In genomic region chr18:66226782-66227181, GRCh38 we compare ENCODE assay signal across 15 cellular contexts.
"Had no signal": no experiment of that assay in that cellular context is flagged by ENCODE, and none has a peak within 500 bp of the region (broad histone marks: within the 10 kb centered on the region; RNA-seq: fewer than 3 reads in every experiment).

No MANE protein-coding gene starts in this region.

- H3K4me3 ChIP-seq: colonic mucosa, gastrocnemius medialis, hepatocyte, stomach, vagina had no signal

- H3K27me3 ChIP-seq: colonic mucosa, gastrocnemius medialis, hepatocyte, stomach, vagina had no signal

- H3K27ac Mint-ChIP-seq: activated CD4-positive, alpha-beta T cell treated with anti-CD3 and anti-CD28 coated beads, Interleukin-2, amount 10 ng/mL, durations not matched to agents 7 days and 5 days; activated naive CD4-positive, alpha-beta T cell treated with anti-CD3 and anti-CD28 coated beads, Interleukin-2, amount 10 ng/mL, durations not matched to agents 7 days and 5 days; activated T-helper 2 cell treated with anti-CD3 and anti-CD28 coated beads, Interferon-gamma antibody, Interleukin-2, Interleukin-4, amounts not matched to agents 10 μg/mL and 5 μg/mL and 100 μg/mL, durations not matched to agents 14 hours and 24 hours and 36 hours; naive B cell had no signal

- H3K27me3 Mint-ChIP-seq: activated CD4-positive, alpha-beta T cell treated with anti-CD3 and anti-CD28 coated beads, Interleukin-2, amount 10 ng/mL, durations not matched to agents 7 days and 5 days; activated naive CD4-positive, alpha-beta T cell treated with anti-CD3 and anti-CD28 coated beads, Interleukin-2, amount 10 ng/mL, durations not matched to agents 7 days and 5 days; naive B cell had no signal

- ATAC-seq: gastrocnemius medialis had no signal

- H3K27ac ChIP-seq: colonic mucosa, gastrocnemius medialis, hepatocyte, parathyroid adenoma, stomach, vagina had no signal

- H3K9me3 ChIP-seq: colonic mucosa, gastrocnemius medialis, stomach, vagina had no signal

- H3K4me1 Mint-ChIP-seq: activated CD4-positive, alpha-beta T cell treated with anti-CD3 and anti-CD28 coated beads, Interleukin-2, amount 10 ng/mL, durations not matched to agents 7 days and 5 days; activated naive CD4-positive, alpha-beta T cell treated with anti-CD3 and anti-CD28 coated beads, Interleukin-2, amount 10 ng/mL, durations not matched to agents 7 days and 5 days; naive B cell had no signal

- H3K36me3 ChIP-seq: colonic mucosa, gastrocnemius medialis, stomach, vagina had no signal

- H3K4me1 ChIP-seq: colonic mucosa, gastrocnemius medialis, parathyroid adenoma, stomach, vagina had no signal

- H3K4me3 Mint-ChIP-seq: activated CD4-positive, alpha-beta T cell treated with anti-CD3 and anti-CD28 coated beads, Interleukin-2, amount 10 ng/mL, durations not matched to agents 7 days and 5 days; activated naive CD4-positive, alpha-beta T cell treated with anti-CD3 and anti-CD28 coated beads, Interleukin-2, amount 10 ng/mL, durations not matched to agents 7 days and 5 days; naive B cell had no signal

- H3K36me3 Mint-ChIP-seq: activated naive CD4-positive, alpha-beta T cell treated with anti-CD3 and anti-CD28 coated beads, Interleukin-2, amount 10 ng/mL, durations not matched to agents 7 days and 5 days; naive B cell had no signal

- DNase-seq: activated CD4-positive, alpha-beta T cell treated with anti-CD3 and anti-CD28 coated beads, Interleukin-2, amount 10 ng/mL, durations not matched to agents 7 days and 5 days; activated CD4-positive, CD25-positive, alpha-beta regulatory T cell; activated naive CD4-positive, alpha-beta T cell treated with anti-CD3 and anti-CD28 coated beads, Interleukin-2, amount 10 ng/mL, durations not matched to agents 7 days and 5 days; activated T-cell treated with anti-CD3 and anti-CD28 coated beads for 4 hours; caudate nucleus; colonic mucosa; gastrocnemius medialis; midbrain; naive B cell; stimulated activated CD4-positive, alpha-beta T cell treated with anti-CD3 and anti-CD28 coated beads, Interleukin-4, amount 100 ng/mL, for 24 hours; stomach had no signal
